ENCODE assay signal across 23 cellular contexts in the genomic region with DNA sequence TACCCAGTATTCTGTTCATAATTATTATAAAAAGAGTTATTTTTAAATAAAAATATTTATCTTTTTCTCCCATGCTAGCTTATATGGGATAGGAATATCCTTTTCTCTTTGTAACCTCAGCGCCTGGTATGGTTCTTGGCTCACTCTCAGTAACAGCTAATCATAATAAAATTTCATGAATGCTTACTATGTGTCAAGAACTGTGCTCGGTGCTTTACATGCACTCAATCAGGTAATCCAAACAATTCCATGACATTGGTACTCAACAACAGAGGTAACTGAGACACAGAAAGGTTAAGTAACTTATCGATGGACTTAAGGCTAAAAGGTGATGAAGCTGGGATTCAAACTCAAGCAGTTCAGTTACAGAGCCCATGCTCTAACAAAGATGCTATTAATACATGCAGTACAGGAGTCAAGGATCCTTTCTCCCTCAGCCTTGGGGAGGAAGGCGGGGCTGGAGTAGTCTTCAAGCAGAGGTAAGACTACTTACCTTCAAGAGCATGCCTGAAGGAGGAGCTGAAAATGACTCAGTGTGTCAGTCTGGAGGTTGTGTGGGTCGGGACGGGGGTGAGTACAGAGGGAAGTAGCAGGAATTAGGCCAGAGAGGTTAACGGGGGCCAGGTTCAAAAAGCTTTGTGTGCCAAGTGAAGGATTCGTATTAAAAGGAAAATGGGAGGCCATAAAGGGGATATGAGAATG.
DNase-seq lines count a peak whose midpoint lies in the region; ATAC-seq, FAIRE-seq and TF ChIP-seq lines count a peak whose summit lies in the region.
"Had no signal": no experiment of that assay in that cellular context is flagged by ENCODE, and none has a peak within 500 bp of the region (broad histone marks: within the 10 kb centered on the region; RNA-seq: fewer than 3 reads in every experiment).

No MANE protein-coding gene starts in this region.

- FAIRE-seq in bronchial epithelial cell (lab: Jason Lieb, UNC) (no peak), urothelium cell line (lab: Jason Lieb, UNC) (no peak)
- FAIRE-seq: G401.6 had no signal

- H3K36me3 ChIP-seq in bronchial epithelial cell (ENCODE audit: control insufficient read depth, insufficient read depth, low read length) (no peaks in the 10 kb centered on the region), lung (ENCODE audit: control insufficient read depth in 2 of 2, insufficient read depth in 2 of 2, low read length in 2 of 2) (no peaks in the 10 kb centered on the region)

- no peak overlapping the region for H3K4me3 Mint-ChIP-seq in osteocyte (ENCODE audit: unreplicated experiment)
- H3K4me3 Mint-ChIP-seq: B cell; CD8-positive, alpha-beta T cell had no signal

- DNase-seq in bronchial epithelial cell (ENCODE audit: low read depth) (peak; percentile 51), foreskin keratinocyte (peak in 1 of 2 donors; percentile 4), lung (ENCODE audit: low spot score) (peak; percentile 36), urothelium cell line (ENCODE audit: low spot score) (peak; percentile 9), osteocyte (ENCODE audit: extremely low spot score, unreplicated experiment) (no peak)
- DNase-seq: Caco-2; CD8-positive, alpha-beta T cell; NCI-H1092; NCI-H1417 treated with DMSO at 0.1 percent for 48 hours; NCI-H187; NCI-H2081 treated with DMSO at 0.1 percent for 48 hours; NCI-H446 treated with DMSO at 0.1 percent for 48 hours; NCI-H526; NCI-H82; NK-92 treated with Interleukin-12 subunit alpha and Interleukin-12 subunit beta, amount 100 ng/mL, for 24 hours; PC-3; SK-N-SH had no signal

- peaks cover 0 to 2% of the 10 kb centered on the region in 2 donors for H3K9me3 ChIP-seq in lung (ENCODE audit: control insufficient read depth in 2 of 2, insufficient read depth in 1 of 2, low read length in 1 of 2)
- H3K9me3 ChIP-seq: Caco-2, SK-N-SH had no signal

- TF ChIP-seq CTCF in bronchial epithelial cell (IDR thresholded peaks at IDR 0.05; ENCODE audit: insufficient read depth, low read length, severe bottlenecking) (no peak), foreskin keratinocyte (conservative IDR thresholded peaks at IDR 0.05) (no peak), lung (IDR thresholded peaks at IDR 0.05; ENCODE audit: control extremely low read depth, extremely low read depth) (no peak), osteocyte (IDR thresholded peaks at IDR 0.05) (no peak)

- H3K36me3 Mint-ChIP-seq in osteocyte (ENCODE audit: unreplicated experiment) = no peaks in the 10 kb centered on the region
- H3K36me3 Mint-ChIP-seq: CD8-positive, alpha-beta T cell had no signal

- H3K27me3 ChIP-seq in bronchial epithelial cell (ENCODE audit: control insufficient read depth, insufficient read depth, low read length) = no peaks in the 10 kb centered on the region
- H3K27me3 ChIP-seq in foreskin keratinocyte = no peaks in the 10 kb centered on the region
- no peaks in the 10 kb centered on the region for H3K27me3 ChIP-seq in lung (ENCODE audit: control insufficient read depth, insufficient read depth)

- no peaks in the 10 kb centered on the region for H3K9me3 Mint-ChIP-seq in osteocyte (ENCODE audit: unreplicated experiment)
- H3K9me3 Mint-ChIP-seq: CD8-positive, alpha-beta T cell had no signal

- TF ChIP-seq POLR2A in GM18505 (IDR thresholded peaks at IDR 0.05; ENCODE audit: borderline replicate concordance, extremely low read depth, insufficient read depth, insufficient read length) = no peak

- no peak overlapping the region for H3K27ac ChIP-seq in foreskin keratinocyte
- no peak overlapping the region for H3K27ac ChIP-seq in lung (ENCODE audit: low read depth in 1 of 2, low read length in 1 of 2)
- H3K27ac ChIP-seq: C4-2B had no signal

- no peaks in the 10 kb centered on the region for H3K4me1 ChIP-seq in foreskin keratinocyte
- H3K4me1 ChIP-seq in lung (ENCODE audit: control insufficient read depth in 2 of 2, insufficient read depth in 2 of 2, low read length in 2 of 2) = no peaks in the 10 kb centered on the region
- H3K4me1 ChIP-seq: Caco-2 had no signal

- peak; percentile 44 for ATAC-seq in foreskin keratinocyte
- peak; percentile 56 for ATAC-seq in lung (ENCODE audit: insufficient read depth, low FRiP score)
- ATAC-seq in GM18861 (IDR thresholded peaks at IDR 0.05; ENCODE audit: unreplicated experiment) = no peak
- ATAC-seq in GM18505 (IDR thresholded peaks at IDR 0.05; ENCODE audit: unreplicated experiment) = no peak
- ATAC-seq: CD8-positive, alpha-beta T cell; HCT116; PC-3 had no signal

- 55 to 78% methylated on average over 8 of the region's 8 CpGs for WGBS in lung, 2 donors

- H3K4me1 Mint-ChIP-seq in osteocyte (ENCODE audit: unreplicated experiment) = no peaks in the 10 kb centered on the region
- H3K4me1 Mint-ChIP-seq: B cell had no signal

- H3K27ac Mint-ChIP-seq in osteocyte (ENCODE audit: unreplicated experiment) = no peak overlapping the region
- H3K27ac Mint-ChIP-seq: B cell; CD8-positive, alpha-beta T cell had no signal

- peaks cover 6% of the 10 kb centered on the region for H3K27me3 Mint-ChIP-seq in osteocyte (ENCODE audit: unreplicated experiment)
- H3K27me3 Mint-ChIP-seq: B cell had no signal

- H3K4me3 ChIP-seq in bronchial epithelial cell (ENCODE audit: low read depth, low read length) = no peak overlapping the region
- no peak overlapping the region for H3K4me3 ChIP-seq in lung

Comparison
In these comparisons a context has a peak if more than half of its experiments do, and no peak if none do; other contexts are left out.
1. ATAC-seq: peak in foreskin keratinocyte (single experiment) and lung (single experiment); none in GM18861 (single experiment) and GM18505 (single experiment).